Comparison of ENCODE assay signal across 17 cellular contexts in genomic region chr7:7266257-7266656, GRCh38.
DNase-seq lines count a peak whose midpoint lies in the region; ATAC-seq and TF ChIP-seq lines count a peak whose summit lies in the region.
"Had no signal": no experiment of that assay in that cellular context is flagged by ENCODE, and none has a peak within 500 bp of the region (broad histone marks: within the 10 kb centered on the region; RNA-seq: fewer than 3 reads in every experiment).

No MANE protein-coding gene starts in this region.

- H3K27me3 ChIP-seq in HCT116 (ENCODE audit: insufficient read depth, low read length) (no peaks in the 10 kb centered on the region), hepatocyte (no peaks in the 10 kb centered on the region)
- H3K27me3 ChIP-seq: BE2C had no signal

- TF ChIP-seq CTCF in HCT116 (IDR thresholded peaks at IDR 0.05 in 2 of 3, conservative IDR thresholded peaks at IDR 0.05 in 1 of 3; ENCODE audit: borderline replicate concordance in 1 of 3, insufficient read depth in 1 of 3, low read depth in 2 of 3, low read length in 2 of 3) (no peak), hepatocyte (IDR thresholded peaks at IDR 0.05; ENCODE audit: poor library complexity) (no peak), mucosa of descending colon (IDR thresholded peaks at IDR 0.05) (no peak)

- no peak for DNase-seq in HCT116 (ENCODE audit: low read depth, low spot score)
- DNase-seq in hepatocyte (ENCODE audit: low spot score): peak; percentile 11
- no peak for DNase-seq in mucosa of descending colon
- DNase-seq in T-cell: no peak
- DNase-seq in GM19240 (ENCODE audit: insufficient read length, low spot score): no peak
- DNase-seq: BE2C; C1 segment of cervical spinal cord; CD4-positive, CD25-positive, alpha-beta regulatory T cell; CD8-positive, alpha-beta memory T cell; COR-L47; DMS153; DMS79; GF-D8; H9; IMR-90; KBM-7 had no signal

- TF ChIP-seq RAD21 in HCT116 (IDR thresholded peaks at IDR 0.05; ENCODE audit: low read depth): no peak

- ATAC-seq in HCT116 (no peak), mucosa of descending colon (peak; percentile 62), T-cell (replicated peaks in 1 of 4) (no peak), HG03108 (IDR thresholded peaks at IDR 0.05; ENCODE audit: unreplicated experiment) (no peak)

- H2AFZ ChIP-seq in HCT116 (ENCODE audit: low read depth, low read length, poor library complexity, severe bottlenecking) (no peak overlapping the region), hepatocyte (no peak overlapping the region)

- H3K36me3 Mint-ChIP-seq in T-cell: peaks cover 5% of the 10 kb centered on the region
- H3K36me3 Mint-ChIP-seq: CD4-positive, CD25-positive, alpha-beta regulatory T cell had no signal

- RAD21 ChIA-PET in HCT116 (lab: Charles Lee; ENCODE audit: low non-redundant PET in 1 of 2, low total read pairs in 2 of 2, uncharacterized antibody in 2 of 2, unreplicated experiment in 2 of 2): no interaction called here

- H3K4me3 Mint-ChIP-seq in T-cell: no peak overlapping the region
- H3K4me3 Mint-ChIP-seq: CD4-positive, CD25-positive, alpha-beta regulatory T cell; H9 had no signal

- no peak for TF ChIP-seq POLR2A in HCT116 (IDR thresholded peaks at IDR 0.05; ENCODE audit: borderline replicate concordance, extremely low read depth, insufficient read depth, insufficient read length)

- 0 out of 2 replicates have a peak overlapping the region, but pooled peaks have one; percentile 12 for H3K4me2 ChIP-seq in HCT116 (ENCODE audit: low read length)
- no peak overlapping the region for H3K4me2 ChIP-seq in hepatocyte

- H3K4me1 ChIP-seq in HCT116 (ENCODE audit: control insufficient read depth in 1 of 2, insufficient read depth in 2 of 2, low read length in 2 of 2) (peaks cover 0 to 6% of the 10 kb centered on the region in 2 experiments; a peak in 1 of 4 replicates), hepatocyte (ENCODE audit: insufficient read depth) (no peaks in the 10 kb centered on the region), mucosa of descending colon (ENCODE audit: low read depth) (no peaks in the 10 kb centered on the region)
- H3K4me1 ChIP-seq: BE2C had no signal

- H3K9me2 ChIP-seq in HCT116 (ENCODE audit: insufficient read depth) (no peaks in the 10 kb centered on the region), hepatocyte (replicated peaks; ENCODE audit: insufficient read depth) (no peaks in the 10 kb centered on the region)

- intact Hi-C loops in HCT116 (cut with micrococcal nuclease) (no loop called here), mucosa of descending colon (cut with DNase I, micrococcal nuclease) (no loop called here)

- H3K9me3 Mint-ChIP-seq in T-cell: peaks cover 0 to 5% (median 4%) of the 10 kb centered on the region in 3 donors
- H3K9me3 Mint-ChIP-seq: H9 had no signal

- H3K9ac ChIP-seq in HCT116 (ENCODE audit: low read length): no peak overlapping the region

- H4K20me1 ChIP-seq in HCT116 (ENCODE audit: insufficient read depth): no peaks in the 10 kb centered on the region
- H4K20me1 ChIP-seq in hepatocyte (ENCODE audit: insufficient read depth, poor library complexity, severe bottlenecking): no peaks in the 10 kb centered on the region

- POLR2A ChIA-PET in HCT116 (lab: Charles Lee) (no interaction called here), T-cell (lab: Charles Lee) (no interaction called here)

- no peak overlapping the region for H3K27ac Mint-ChIP-seq in T-cell
- H3K27ac Mint-ChIP-seq: CD4-positive, CD25-positive, alpha-beta regulatory T cell; H9 had no signal

- H3K36me3 ChIP-seq in HCT116 (ENCODE audit: control insufficient read depth in 1 of 2, insufficient read depth in 2 of 2, low read length in 2 of 2) (no peaks in the 10 kb centered on the region), hepatocyte (replicated peaks; ENCODE audit: insufficient read depth, low read depth) (no peaks in the 10 kb centered on the region), mucosa of descending colon (ENCODE audit: low read depth) (no peaks in the 10 kb centered on the region)
- H3K36me3 ChIP-seq: BE2C had no signal

- H3K4me3 ChIP-seq in HCT116 (replicated peaks in 1 of 2; ENCODE audit: low read depth in 1 of 2, low read length in 2 of 2) (no peak overlapping the region), hepatocyte (no peak overlapping the region), mucosa of descending colon (no peak overlapping the region)

- CTCF ChIA-PET in HCT116 (lab: Charles Lee) (no interaction called here), T-cell (lab: Charles Lee) (no interaction called here)

- peaks cover 0 to 7% (median 4%) of the 10 kb centered on the region in 3 donors for H3K4me1 Mint-ChIP-seq in T-cell

- BruUV-seq in HCT116 (replicated peaks; lab: Mats Ljungman, UMichigan): no TSS peak

- whole genome bisulfite sequencing in hepatocyte (ENCODE audit: low lambda C conversion rate, missing lambda C conversion rate): 42% methylated on average over 3 of the region's 3 CpGs

- H3K27me3 Mint-ChIP-seq in T-cell: no peaks in the 10 kb centered on the region

- no peak overlapping the region for H3K27ac ChIP-seq in HCT116 (ENCODE audit: low read depth, low read length)
- H3K27ac ChIP-seq in hepatocyte: peak overlapping the region; percentile 20

- no peaks in the 10 kb centered on the region for H3K79me2 ChIP-seq in HCT116 (ENCODE audit: insufficient read depth, low read length)
- H3K79me2 ChIP-seq in hepatocyte: no peaks in the 10 kb centered on the region

- H3K9me3 ChIP-seq in HCT116 (ENCODE audit: control insufficient read depth in 1 of 2, insufficient read depth in 1 of 2, low read depth in 1 of 2, low read length in 2 of 2): no peaks in the 10 kb centered on the region
- H3K9me3 ChIP-seq in hepatocyte (ENCODE audit: low read depth): no peaks in the 10 kb centered on the region
- peaks cover 2% of the 10 kb centered on the region for H3K9me3 ChIP-seq in mucosa of descending colon
- H3K9me3 ChIP-seq: BE2C had no signal

TF ChIP-seq in HCT116, 20 proteins besides CTCF, POLR2A, EP300 and RAD21:
- no peak for TF ChIP-seq FOSL1 (IDR thresholded peaks at IDR 0.05; ENCODE audit: low read depth)
- TF ChIP-seq SIN3A (IDR thresholded peaks at IDR 0.05; ENCODE audit: low read depth): no peak
- TF ChIP-seq POLR2AphosphoS5 (IDR thresholded peaks at IDR 0.05; ENCODE audit: low read depth, low read length): no peak
